ENCODE assay signal across 14 cellular contexts in the genomic region with DNA sequence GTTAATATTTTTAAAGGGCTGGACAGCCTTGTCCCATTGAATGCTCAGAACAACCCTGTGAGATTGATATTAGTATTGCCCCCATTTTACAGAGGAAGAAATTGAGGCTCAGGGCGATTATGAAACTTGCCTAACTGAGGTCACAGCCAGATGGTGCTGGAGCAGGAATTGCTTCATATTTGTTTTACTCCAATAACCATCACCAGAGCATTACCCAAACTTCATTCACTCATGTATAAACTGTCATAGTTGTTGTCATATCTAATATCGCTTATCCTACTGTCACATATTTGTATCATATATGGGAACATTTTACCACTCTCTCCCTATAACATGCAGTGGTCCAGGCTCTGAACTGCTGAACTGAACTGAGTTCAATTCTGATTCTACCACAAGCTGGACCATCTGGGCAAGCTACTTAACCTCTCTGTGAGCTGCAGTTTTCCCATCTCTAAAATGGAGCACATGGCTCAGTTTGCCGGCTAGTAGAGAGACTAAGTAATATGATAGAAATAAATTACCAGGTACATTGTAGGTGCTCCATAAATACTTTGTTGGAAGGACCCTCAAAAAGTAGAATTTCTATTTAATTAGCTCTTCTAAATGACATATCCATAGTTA.
DNase-seq lines count a peak whose midpoint lies in the region; ATAC-seq and TF ChIP-seq lines count a peak whose summit lies in the region.
"Had no signal": no experiment of that assay in that cellular context is flagged by ENCODE, and none has a peak within 500 bp of the region (broad histone marks: within the 10 kb centered on the region; RNA-seq: fewer than 3 reads in every experiment).

No MANE protein-coding gene starts in this region.

- no peak for TF ChIP-seq CTCF in psoas muscle (IDR thresholded peaks at IDR 0.05)

- H3K36me3 Mint-ChIP-seq in activated naive CD8-positive, alpha-beta T cell treated with anti-CD3 and anti-CD28 coated beads, Interleukin-2, amount 10 ng/mL, durations not matched to agents 7 days and 5 days: peaks cover 8% of the 10 kb centered on the region
- no peaks in the 10 kb centered on the region for H3K36me3 Mint-ChIP-seq in activated naive CD8-positive, alpha-beta T cell treated with anti-CD3 and anti-CD28 coated beads, Interleukin-2, amount 50 U/mL, for 24 hours (ENCODE audit: low read depth)
- no peaks in the 10 kb centered on the region for H3K36me3 Mint-ChIP-seq in naive thymus-derived CD8-positive, alpha-beta T cell

- no peaks in the 10 kb centered on the region for H3K9me3 ChIP-seq in psoas muscle
- H3K9me3 ChIP-seq: Caco-2 had no signal

- H3K27me3 ChIP-seq in psoas muscle (ENCODE audit: insufficient read depth in 3 of 3, low read length in 2 of 3): no peaks in the 10 kb centered on the region

- H3K4me3 ChIP-seq in psoas muscle: no peak overlapping the region

- H3K27ac ChIP-seq in psoas muscle: no peak overlapping the region
- H3K27ac ChIP-seq: HL-60 had no signal

- DNase-seq in activated naive CD8-positive, alpha-beta T cell treated with anti-CD3 and anti-CD28 coated beads, Interleukin-2, amount 10 ng/mL, durations not matched to agents 7 days and 5 days: no peak
- no peak for DNase-seq in activated naive CD8-positive, alpha-beta T cell treated with anti-CD3 and anti-CD28 coated beads, Interleukin-2, amount 50 U/mL, for 24 hours
- DNase-seq in MV-4-11 (lab: John Stamatoyannopoulos, UW): peak; percentile 8
- DNase-seq in naive thymus-derived CD8-positive, alpha-beta T cell: no peak
- DNase-seq in psoas muscle: no peak
- DNase-seq: Caco-2, DMS153, NCI-H1436 treated with DMSO at 0.1 percent for 48 hours, NCI-H2081, NCI-H510A, NCI-H82 had no signal

- no peaks in the 10 kb centered on the region for H3K27me3 Mint-ChIP-seq in activated naive CD8-positive, alpha-beta T cell treated with anti-CD3 and anti-CD28 coated beads, Interleukin-2, amount 10 ng/mL, durations not matched to agents 7 days and 5 days
- no peaks in the 10 kb centered on the region for H3K27me3 Mint-ChIP-seq in activated naive CD8-positive, alpha-beta T cell treated with anti-CD3 and anti-CD28 coated beads, Interleukin-2, amount 50 U/mL, for 24 hours
- H3K27me3 Mint-ChIP-seq in naive thymus-derived CD8-positive, alpha-beta T cell: no peaks in the 10 kb centered on the region

- no peak for ATAC-seq in activated naive CD8-positive, alpha-beta T cell treated with anti-CD3 and anti-CD28 coated beads, Interleukin-2, amount 10 ng/mL, durations not matched to agents 7 days and 5 days (ENCODE audit: low read depth)
- no peak for ATAC-seq in activated naive CD8-positive, alpha-beta T cell treated with anti-CD3 and anti-CD28 coated beads, Interleukin-2, amount 50 U/mL, for 24 hours
- no peak for ATAC-seq in naive thymus-derived CD8-positive, alpha-beta T cell
- no peak for ATAC-seq in psoas muscle
- no peak for ATAC-seq in HG03520 (IDR thresholded peaks at IDR 0.05; ENCODE audit: unreplicated experiment)
- no peak for ATAC-seq in HG03469 (IDR thresholded peaks at IDR 0.05; ENCODE audit: unreplicated experiment)

- H3K4me1 Mint-ChIP-seq in activated naive CD8-positive, alpha-beta T cell treated with anti-CD3 and anti-CD28 coated beads, Interleukin-2, amount 10 ng/mL, durations not matched to agents 7 days and 5 days: peaks cover 35% of the 10 kb centered on the region
- H3K4me1 Mint-ChIP-seq in activated naive CD8-positive, alpha-beta T cell treated with anti-CD3 and anti-CD28 coated beads, Interleukin-2, amount 50 U/mL, for 24 hours: peaks cover 27% of the 10 kb centered on the region
- H3K4me1 Mint-ChIP-seq in naive thymus-derived CD8-positive, alpha-beta T cell: peaks cover 21 to 45% (median 32%) of the 10 kb centered on the region in 4 donors

- no peak overlapping the region for H3K4me3 Mint-ChIP-seq in activated naive CD8-positive, alpha-beta T cell treated with anti-CD3 and anti-CD28 coated beads, Interleukin-2, amount 10 ng/mL, durations not matched to agents 7 days and 5 days
- H3K4me3 Mint-ChIP-seq in activated naive CD8-positive, alpha-beta T cell treated with anti-CD3 and anti-CD28 coated beads, Interleukin-2, amount 50 U/mL, for 24 hours: no peak overlapping the region
- no peak overlapping the region for H3K4me3 Mint-ChIP-seq in naive thymus-derived CD8-positive, alpha-beta T cell

- intact Hi-C loops in psoas muscle (cut with DNase I): no loop called here

- H3K27ac Mint-ChIP-seq in activated naive CD8-positive, alpha-beta T cell treated with anti-CD3 and anti-CD28 coated beads, Interleukin-2, amount 10 ng/mL, durations not matched to agents 7 days and 5 days: peak overlapping the region; percentile 3
- H3K27ac Mint-ChIP-seq in activated naive CD8-positive, alpha-beta T cell treated with anti-CD3 and anti-CD28 coated beads, Interleukin-2, amount 50 U/mL, for 24 hours: no peak overlapping the region
- peak overlapping the region in 6 of 10 donors; percentile 24 to 90 (median 60) for H3K27ac Mint-ChIP-seq in naive thymus-derived CD8-positive, alpha-beta T cell

- H3K36me3 ChIP-seq in psoas muscle (ENCODE audit: insufficient read depth in 1 of 2, low read depth in 1 of 2): no peaks in the 10 kb centered on the region

- POLR2A ChIA-PET in activated naive CD8-positive, alpha-beta T cell treated with anti-CD3 and anti-CD28 coated beads, Interleukin-2, amount 10 ng/mL, durations not matched to agents 7 days and 5 days (lab: Charles Lee): interaction anchor here (0.6 to 3.0 kb wide), 3 partner anchors 9 to 195 kb away, joined by 3 to 11 read pairs (median 4); no protein-coding TSS in a partner anchor
- POLR2A ChIA-PET in naive thymus-derived CD8-positive, alpha-beta T cell (lab: Charles Lee): interaction anchor here (1.0 to 2.0 kb wide), 6 partner anchors 9 to 17 kb away, joined by 3 to 6 read pairs (median 4); no protein-coding TSS in a partner anchor

- H3K4me1 ChIP-seq in psoas muscle: no peaks in the 10 kb centered on the region

- 93 to 98% (median 95%) methylated on average over 3 of the region's 3 CpGs for WGBS in psoas muscle, 3 donors

- H3K9me3 Mint-ChIP-seq in activated naive CD8-positive, alpha-beta T cell treated with anti-CD3 and anti-CD28 coated beads, Interleukin-2, amount 10 ng/mL, durations not matched to agents 7 days and 5 days: no peaks in the 10 kb centered on the region
- no peaks in the 10 kb centered on the region for H3K9me3 Mint-ChIP-seq in activated naive CD8-positive, alpha-beta T cell treated with anti-CD3 and anti-CD28 coated beads, Interleukin-2, amount 50 U/mL, for 24 hours
- H3K9me3 Mint-ChIP-seq in naive thymus-derived CD8-positive, alpha-beta T cell: no peaks in the 10 kb centered on the region
